Comparison of ENCODE assay signal across 17 cellular contexts in genomic region chr14:94317259-94317658, GRCh38. TPM values are rescaled to one million over a fixed set of nuclear protein-coding genes. Genes with fewer than 3 reads are reported as not detected.
DNase-seq lines count a peak whose midpoint lies in the region; ATAC-seq and TF ChIP-seq lines count a peak whose summit lies in the region.
"Had no signal": no experiment of that assay in that cellular context is flagged by ENCODE, and none has a peak within 500 bp of the region (broad histone marks: within the 10 kb centered on the region; RNA-seq: fewer than 3 reads in every experiment).

No MANE protein-coding gene starts in this region.

- H3K9me3 ChIP-seq in gastroesophageal sphincter (peaks cover 0 to 17% (median 0%) of the 10 kb centered on the region in 3 donors), mucosa of descending colon (no peaks in the 10 kb centered on the region), upper lobe of right lung (no peaks in the 10 kb centered on the region)
- H3K9me3 ChIP-seq: BE2C had no signal

- no peaks in the 10 kb centered on the region for H3K4me1 ChIP-seq in gastroesophageal sphincter
- peaks cover 5% of the 10 kb centered on the region for H3K4me1 ChIP-seq in mucosa of descending colon (ENCODE audit: low read depth)
- H3K4me1 ChIP-seq in upper lobe of right lung: no peaks in the 10 kb centered on the region
- H3K4me1 ChIP-seq: BE2C had no signal

- TF ChIP-seq EP300 in gastroesophageal sphincter (IDR thresholded peaks at IDR 0.05): no peak

- TF ChIP-seq POLR2A in gastroesophageal sphincter (IDR thresholded peaks at IDR 0.05): no peak

- H3K4me3 ChIP-seq in gastroesophageal sphincter (no peak overlapping the region), mucosa of descending colon (no peak overlapping the region), upper lobe of right lung (no peak overlapping the region)

- no peaks in the 10 kb centered on the region for H3K36me3 ChIP-seq in gastroesophageal sphincter
- H3K36me3 ChIP-seq in mucosa of descending colon (ENCODE audit: low read depth): no peaks in the 10 kb centered on the region
- H3K36me3 ChIP-seq in upper lobe of right lung: no peaks in the 10 kb centered on the region
- H3K36me3 ChIP-seq: BE2C had no signal

- H3K27me3 ChIP-seq in gastroesophageal sphincter: no peaks in the 10 kb centered on the region
- H3K27me3 ChIP-seq in upper lobe of right lung: no peaks in the 10 kb centered on the region
- H3K27me3 ChIP-seq: BE2C had no signal

- TF ChIP-seq CTCF in gastroesophageal sphincter (IDR thresholded peaks at IDR 0.05) (no peak), mucosa of descending colon (IDR thresholded peaks at IDR 0.05) (no peak), upper lobe of right lung (IDR thresholded peaks at IDR 0.05) (no peak)

- intact Hi-C loops in mucosa of descending colon (cut with DNase I, micrococcal nuclease): no loop called here
- intact Hi-C loops in upper lobe of right lung (cut with DNase I): no loop called here

- ATAC-seq in gastroesophageal sphincter: peak; percentile 88
- peak; percentile 82 for ATAC-seq in mucosa of descending colon
- peak; percentile 62 for ATAC-seq in upper lobe of right lung

- WGBS in gastroesophageal sphincter (ENCODE audit: low coverage in 1 of 2), 2 donors: 24 to 74% methylated on average over 2 to 4 of the region's 4 CpGs

- H3K27ac ChIP-seq in gastroesophageal sphincter (no peak overlapping the region), upper lobe of right lung (no peak overlapping the region)

- DNase-seq in amniotic epithelial cell (ENCODE audit: low read depth) (peak; percentile 21), mucosa of descending colon (peak; percentile 71 to 84 (median 77)), upper lobe of right lung (no peak), midbrain (lab: John Stamatoyannopoulos, UW) (no peak), NCI-H2196 (lab: John Stamatoyannopoulos, UW; ENCODE audit: unreplicated experiment) (no peak), NCI-H1092 (lab: John Stamatoyannopoulos, UW) (no peak)
- DNase-seq: activated CD4-positive, alpha-beta T cell treated with anti-CD3 and anti-CD28 coated beads for 4 hours; activated naive CD4-positive, alpha-beta T cell treated with anti-CD3 and anti-CD28 coated beads for 36 hours; BE2C; foreskin melanocyte; NCI-H1417 treated with DMSO at 0.1 percent for 48 hours; NCI-H226; SHP77 had no signal

RNA-seq across cellular contexts. Expression of gene SERPINA6, which starts 5.9 kb away (rescaled TPM):
- total RNA-seq in gastroesophageal sphincter: not detected
- total RNA-seq in mucosa of descending colon: 1 to 10 TPM in 2 of 3 donors, under 1 TPM in 1; 0.44 to 4.7 (median 2.0) TPM
- not detected for total RNA-seq in upper lobe of right lung
- total RNA-seq: activated naive CD4-positive, alpha-beta T cell treated with anti-CD3 and anti-CD28 coated beads for 36 hours; mesothelial cell of epicardium; subcutaneous adipose tissue had no signal

RNA-seq across cellular contexts. Expression of gene SERPINA10, which starts 24.2 kb away (rescaled TPM):
- total RNA-seq in gastroesophageal sphincter (not detected), mucosa of descending colon (under 1 TPM; 0.09 to 0.34 (median 0.20) TPM), upper lobe of right lung (not detected)
- total RNA-seq: activated naive CD4-positive, alpha-beta T cell treated with anti-CD3 and anti-CD28 coated beads for 36 hours; mesothelial cell of epicardium; omental fat pad; subcutaneous adipose tissue had no signal

RNA-seq across cellular contexts. Expression of gene SERPINA2, which starts 49.2 kb away (rescaled TPM):
- not detected for total RNA-seq in gastroesophageal sphincter
- not detected for total RNA-seq in mucosa of descending colon
- total RNA-seq in upper lobe of right lung: not detected
- total RNA-seq: activated naive CD4-positive, alpha-beta T cell treated with anti-CD3 and anti-CD28 coated beads for 36 hours; mesothelial cell of epicardium; omental fat pad; subcutaneous adipose tissue had no signal

Comparison
In these comparisons a context has a peak if more than half of its experiments do, and no peak if none do; other contexts are left out.
1. DNase-seq: peak in amniotic epithelial cell (single experiment) and mucosa of descending colon (3 of 3); none in upper lobe of right lung (single experiment), midbrain (single experiment), NCI-H2196 (single experiment) and NCI-H1092 (single experiment).
2. Peak in every context shown above with its lines, with median percentiles within 50 percentile points of each other: ATAC-seq.